ENCODE assay signal across 17 cellular contexts in genomic region chr3:170077406-170077805, GRCh38. TPM values are rescaled to one million over a fixed set of nuclear protein-coding genes. Genes with fewer than 3 reads are reported as not detected.
"Had no signal": no experiment of that assay in that cellular context is flagged by ENCODE, and none has a peak within 500 bp of the region (broad histone marks: within the 10 kb centered on the region; RNA-seq: fewer than 3 reads in every experiment).

No MANE protein-coding gene starts in this region.

- H3K4me1 Mint-ChIP-seq: central memory CD8-positive, alpha-beta T cell; T-helper 17 cell had no signal

- ATAC-seq: stimulated activated effector memory CD8-positive, alpha-beta T cell treated with anti-CD3 and anti-CD28 coated beads, Interleukin-12 subunit alpha, Interleukin-12 subunit beta, amount 100 ng/mL, for 72 hours; T-helper 17 cell had no signal

- H3K27ac Mint-ChIP-seq: activated B cell treated with CpG ODN at 0.5 μM for 24 hours; activated naive CD4-positive, alpha-beta T cell treated with anti-CD3 and anti-CD28 coated beads, Interleukin-2, amount 50 U/mL, for 24 hours; activated T-helper 2 cell treated with anti-CD3 and anti-CD28 coated beads, Interferon-gamma antibody, Interleukin-2, Interleukin-4, amounts not matched to agents 10 μg/mL and 5 μg/mL and 100 μg/mL, durations not matched to agents 14 hours and 24 hours and 36 hours; brain; dendritic cell treated with granulocyte-macrophage colony-stimulating factor and Interleukin-4, amounts not matched to agents 40 ng/mL and 50 ng/mL, for 4 days; endodermal cell; T-helper 17 cell had no signal

- H3K27me3 ChIP-seq: tibial artery had no signal

- H3K9me3 ChIP-seq: tibial artery had no signal

- H3K4me1 ChIP-seq: tibial artery had no signal

- DNase-seq: activated B cell treated with CpG ODN at 0.5 μM for 24 hours; activated CD4-positive, alpha-beta T cell treated with anti-CD3 and anti-CD28 coated beads, Interleukin-2, amount 50 U/mL, for 1 hour; activated T-cell treated with anti-CD3 and anti-CD28 coated beads for 4 hours; endodermal cell; hypothalamus; nephron progenitor cell; T-helper 17 cell; tibial artery had no signal

- H3K4me3 Mint-ChIP-seq: activated B cell treated with CpG ODN at 0.5 μM for 24 hours; activated naive CD4-positive, alpha-beta T cell treated with anti-CD3 and anti-CD28 coated beads, Interleukin-2, amount 50 U/mL, for 24 hours; brain; central memory CD8-positive, alpha-beta T cell; dendritic cell treated with granulocyte-macrophage colony-stimulating factor and Interleukin-4, amounts not matched to agents 40 ng/mL and 50 ng/mL, for 4 days; endodermal cell; nephron progenitor cell; stimulated activated effector memory CD8-positive, alpha-beta T cell treated with anti-CD3 and anti-CD28 coated beads, Interleukin-12 subunit alpha, Interleukin-12 subunit beta, amount 100 ng/mL, for 72 hours; T-helper 17 cell had no signal

- H3K4me3 ChIP-seq: lung, skin epidermis, tibial artery had no signal

- H3K9me3 Mint-ChIP-seq: activated B cell treated with CpG ODN at 0.5 μM for 24 hours; activated naive CD4-positive, alpha-beta T cell treated with anti-CD3 and anti-CD28 coated beads, Interleukin-2, amount 50 U/mL, for 24 hours; central memory CD8-positive, alpha-beta T cell had no signal

- H3K27me3 Mint-ChIP-seq: activated B cell treated with CpG ODN at 0.5 μM for 24 hours; activated naive CD4-positive, alpha-beta T cell treated with anti-CD3 and anti-CD28 coated beads, Interleukin-2, amount 50 U/mL, for 24 hours; brain; central memory CD8-positive, alpha-beta T cell; dendritic cell treated with granulocyte-macrophage colony-stimulating factor and Interleukin-4, amounts not matched to agents 40 ng/mL and 50 ng/mL, for 4 days; T-helper 17 cell had no signal

- H3K27ac ChIP-seq: skin epidermis, tibial artery had no signal

RNA-seq across cellular contexts. Expression of gene GPR160, which starts 39.6 kb away (rescaled TPM):
- total RNA-seq: osteoblast had no signal
